6 cellular contexts compared by ENCODE assay signal in genomic region chr4:14627038-14627437, GRCh38.
"Had no signal": no experiment of that assay in that cellular context is flagged by ENCODE, and none has a peak within 500 bp of the region (broad histone marks: within the 10 kb centered on the region; RNA-seq: fewer than 3 reads in every experiment).

No MANE protein-coding gene starts in this region.

- H3K27me3 Mint-ChIP-seq: IgD-negative memory B cell had no signal

- H3K27ac ChIP-seq: HL-60 had no signal

- H3K4me3 Mint-ChIP-seq: IgD-negative memory B cell had no signal

- H3K4me3 ChIP-seq: K562 had no signal

- DNase-seq: IMR-90, KBM-7 had no signal

- H3K4me1 Mint-ChIP-seq: IgD-negative memory B cell had no signal

- H3K27ac Mint-ChIP-seq: IgD-negative memory B cell had no signal

- ATAC-seq: HepG2, K562 had no signal
